In the genomic region with DNA sequence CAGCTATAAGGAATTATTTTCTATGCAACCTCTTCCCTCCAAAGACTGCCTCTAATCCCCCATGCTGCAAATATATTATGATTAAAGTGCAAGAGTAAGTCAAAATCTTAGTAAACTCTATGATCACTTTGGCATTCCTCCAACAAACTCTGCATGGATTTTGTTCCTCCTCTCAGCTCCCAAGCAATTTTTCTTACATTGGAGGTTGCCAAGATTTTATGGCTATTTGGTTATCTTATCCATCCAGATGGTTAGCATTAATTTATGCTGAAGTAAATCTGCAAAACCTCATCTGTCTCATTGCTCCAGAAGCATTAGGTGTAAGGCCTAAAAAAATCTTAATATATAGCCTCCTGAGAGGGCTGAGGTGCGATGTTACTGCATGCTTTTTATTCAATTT, we compare ENCODE assay signal across 17 cellular contexts.
DNase-seq lines count a peak whose midpoint lies in the region; ATAC-seq and TF ChIP-seq lines count a peak whose summit lies in the region.
"Had no signal": no experiment of that assay in that cellular context is flagged by ENCODE, and none has a peak within 500 bp of the region (broad histone marks: within the 10 kb centered on the region; RNA-seq: fewer than 3 reads in every experiment).

No MANE protein-coding gene starts in this region.

- H3K9me3 Mint-ChIP-seq in immature natural killer cell = no peaks in the 10 kb centered on the region

- H3K4me3 Mint-ChIP-seq in immature natural killer cell = no peak overlapping the region

- H3K4me3 ChIP-seq in astrocyte of the cerebellum (ENCODE audit: low read depth, low read length) = no peak overlapping the region
- H3K4me3 ChIP-seq: ovary, skin epidermis, transverse colon had no signal

- ATAC-seq in GM19351 (IDR thresholded peaks at IDR 0.05; ENCODE audit: unreplicated experiment) = no peak
- ATAC-seq: left colon had no signal

- H3K27me3 Mint-ChIP-seq in immature natural killer cell (ENCODE audit: low read depth in 3 of 3) = peaks cover 5 to 16% (median 14%) of the 10 kb centered on the region in 3 donors

- peaks cover 18% of the 10 kb centered on the region; the same call in 1 of the 2 replicates for H3K36me3 ChIP-seq in KOPT-K1 (ENCODE audit: insufficient read depth, low read length)
- H3K36me3 ChIP-seq: ovary, transverse colon had no signal

- H3K36me3 Mint-ChIP-seq in immature natural killer cell = no peaks in the 10 kb centered on the region

- peaks cover 98 to 99% of the 10 kb centered on the region in 2 donors for H3K4me1 Mint-ChIP-seq in immature natural killer cell

- in situ Hi-C loops in astrocyte of the cerebellum (cut with HindIII; ENCODE audit: low sequenced_read_pairs) = no loop called here

- H3K27ac ChIP-seq in KOPT-K1 (ENCODE audit: low read depth, low read length, poor library complexity, severe bottlenecking) = peak overlapping the region; percentile 95
- H3K27ac ChIP-seq: ovary, transverse colon had no signal

- peak overlapping the region in 4 of 6 donors; percentile 41 to 79 (median 66) for H3K27ac Mint-ChIP-seq in immature natural killer cell

- TF ChIP-seq CTCF in astrocyte of the cerebellum (IDR thresholded peaks at IDR 0.05; ENCODE audit: low read depth, low read length, missing control alignments) = no peak

- peak; percentile 80 for DNase-seq in DMS 273 treated with DMSO at 0.1 percent for 48 hours (lab: John Stamatoyannopoulos, UW)
- peak; percentile 82 for DNase-seq in astrocyte of the cerebellum (ENCODE audit: low read depth)
- no peak for DNase-seq in immature natural killer cell
- DNase-seq in activated T-cell treated with anti-CD3 and anti-CD28 coated beads for 4 hours = no peak
- DNase-seq in central memory CD4-positive, alpha-beta T cell = no peak
- no peak for DNase-seq in DMS114 treated with DMSO at 0.1 percent for 48 hours (lab: John Stamatoyannopoulos, UW; ENCODE audit: unreplicated experiment)
- DNase-seq: activated CD4-positive, alpha-beta T cell treated with anti-CD3 and anti-CD28 coated beads, Interleukin-2, amount 50 U/mL, for 4 hours; amygdala; C1 segment of cervical spinal cord; left colon; NCI-H2029; ovary; SIG-M5; transverse colon had no signal

- no peaks in the 10 kb centered on the region for H3K9me3 ChIP-seq in KOPT-K1 (ENCODE audit: insufficient read depth, low read length, poor library complexity, severe bottlenecking)
- H3K9me3 ChIP-seq: ovary, transverse colon had no signal

Comparison
In these comparisons a context has a peak if more than half of its experiments do, and no peak if none do; other contexts are left out.
1. DNase-seq: peak in DMS 273 treated with DMSO at 0.1 percent for 48 hours (single experiment) and astrocyte of the cerebellum (single experiment); none in immature natural killer cell (0 of 3), activated T-cell treated with anti-CD3 and anti-CD28 coated beads for 4 hours (single experiment), central memory CD4-positive, alpha-beta T cell (single experiment) and DMS114 treated with DMSO at 0.1 percent for 48 hours (single experiment).